In genomic region chr12:7926068-7926666, GRCh38 we compare ENCODE assay signal across 4 cellular contexts. TPM values are rescaled to one million over a fixed set of nuclear protein-coding genes. Genes with fewer than 3 reads are reported as not detected.
"Had no signal": no experiment of that assay in that cellular context is flagged by ENCODE, and none has a peak within 500 bp of the region (broad histone marks: within the 10 kb centered on the region; RNA-seq: fewer than 3 reads in every experiment).

No MANE protein-coding gene starts in this region.

RNA-seq across cellular contexts. Expression of gene SLC2A14, which starts 53.5 kb away (rescaled TPM):
- total RNA-seq: left ventricle myocardium inferior, upper lobe of right lung had no signal
- polyA plus RNA-seq: aorta, heart right ventricle had no signal
